ENCODE assay signal across 8 cellular contexts in the genomic region with DNA sequence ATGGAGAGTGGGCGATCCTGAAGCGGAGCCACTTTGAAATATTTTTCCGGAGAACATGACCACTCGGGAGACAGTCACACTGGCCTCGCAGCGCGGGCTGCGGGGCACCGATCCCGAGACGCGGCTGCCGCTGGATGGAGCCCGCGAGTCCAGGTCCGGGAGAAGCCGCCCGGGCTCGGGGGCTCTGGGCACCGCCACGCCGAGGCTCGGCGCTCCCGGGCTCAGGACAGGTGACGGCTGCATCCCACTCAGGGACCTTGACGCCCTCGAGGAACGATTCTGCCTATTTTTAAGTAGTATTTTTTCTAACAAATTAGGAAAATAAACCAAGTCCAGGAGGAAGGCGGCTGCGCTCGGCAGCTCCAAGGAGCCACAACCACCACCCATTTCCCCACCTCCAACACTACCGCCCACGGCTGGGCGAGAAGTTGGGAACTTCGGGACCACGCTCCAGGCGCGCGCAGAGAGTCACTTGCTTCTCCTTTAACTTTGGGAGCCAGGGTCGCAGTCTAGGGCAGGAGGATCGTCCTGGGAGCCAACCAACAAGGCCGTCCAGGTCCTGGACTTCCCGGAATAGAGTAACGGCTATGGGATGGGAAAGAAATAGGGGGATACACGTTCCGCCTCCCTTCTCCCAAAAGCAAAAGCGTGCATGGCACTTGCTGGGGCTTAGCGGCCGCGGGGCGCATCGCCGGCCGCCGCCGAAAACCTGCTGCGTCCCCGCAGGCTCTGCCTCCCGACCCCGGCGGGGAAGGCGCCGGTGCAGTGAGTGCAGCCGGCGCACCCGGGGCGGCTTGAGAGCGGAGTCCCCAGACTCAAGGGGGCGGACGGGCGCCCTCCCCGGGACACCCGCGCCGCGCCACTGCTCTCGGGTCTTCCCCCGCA. TPM values are rescaled to one million over a fixed set of nuclear protein-coding genes. Genes with fewer than 3 reads are reported as not detected.
DNase-seq lines count a peak whose midpoint lies in the region; ATAC-seq and TF ChIP-seq lines count a peak whose summit lies in the region.

No MANE protein-coding gene starts in this region.

- WGBS in right cardiac atrium: under 1% methylated on average over 79 of the region's 79 CpGs
- WGBS in prostate gland: under 1% methylated on average over 77 of the region's 79 CpGs

- H3K9me3 ChIP-seq in right cardiac atrium (ENCODE audit: control insufficient read depth, low read length) (no peaks in the 10 kb centered on the region), prostate gland (no peaks in the 10 kb centered on the region)

- H3K9me3 Mint-ChIP-seq in CD14-positive monocyte: peaks cover 0 to 24% (median 12%) of the 10 kb centered on the region in 7 donors

- no peak for TF ChIP-seq POLR2A in prostate gland (IDR thresholded peaks at IDR 0.05)

- H3K4me3 ChIP-seq in right cardiac atrium (ENCODE audit: low read length): peak overlapping the region; percentile 40
- H3K4me3 ChIP-seq in prostate gland: peak overlapping the region; percentile 32 to 43

- H3K4me1 Mint-ChIP-seq in CD14-positive monocyte: peaks cover 27% of the 10 kb centered on the region

- peaks cover 80 to 96% (median 83%) of the 10 kb centered on the region in 3 donors for H3K27me3 Mint-ChIP-seq in CD14-positive monocyte (ENCODE audit: low read depth in 3 of 3)

- H3K4me1 ChIP-seq in right cardiac atrium (ENCODE audit: control insufficient read depth, insufficient read depth, low read length) (peaks cover 2% of the 10 kb centered on the region), prostate gland (replicated peaks) (peaks cover 3% of the 10 kb centered on the region)

- no peaks in the 10 kb centered on the region for H3K36me3 ChIP-seq in prostate gland

- H3K27me3 ChIP-seq in right cardiac atrium (ENCODE audit: control insufficient read depth, insufficient read depth): no peaks in the 10 kb centered on the region
- H3K27me3 ChIP-seq in prostate gland (replicated peaks; ENCODE audit: insufficient read depth): peaks cover 3% of the 10 kb centered on the region

- H3K36me3 Mint-ChIP-seq in CD14-positive monocyte: peaks cover 6 to 7% of the 10 kb centered on the region in 2 donors

- intact Hi-C loops in CD14-positive monocyte (cut with micrococcal nuclease): no loop called here
- intact Hi-C loops in right cardiac atrium (cut with DNase I): loop anchor here in 1 of 4 donors (10.0 kb wide), 1 partner anchor 62 kb away; no protein-coding TSS in a partner anchor
- intact Hi-C loops in prostate gland (cut with DNase I): no loop called here

- peak overlapping the region; percentile 80 to 93 for H3K4me3 Mint-ChIP-seq in CD14-positive monocyte

- TF ChIP-seq CTCF in CD14-positive monocyte (IDR thresholded peaks at IDR 0.05) (peak; percentile 73), prostate gland (IDR thresholded peaks at IDR 0.05) (peak; percentile 27 to 66 (median 45))

- no peak overlapping the region for H3K27ac Mint-ChIP-seq in CD14-positive monocyte

- H3K27ac ChIP-seq in right cardiac atrium (ENCODE audit: low read length): no peak overlapping the region
- H3K27ac ChIP-seq in prostate gland: no peak overlapping the region

- ATAC-seq in right cardiac atrium: peak; percentile 79 to 87
- ATAC-seq in GM21515 (IDR thresholded peaks at IDR 0.05; ENCODE audit: unreplicated experiment): no peak
- no peak for ATAC-seq in HG02610 (IDR thresholded peaks at IDR 0.05; ENCODE audit: unreplicated experiment)

- in situ Hi-C loops in SK-MEL-5 (cut with HindIII; ENCODE audit: low pct_unique_long_range_greater_than_20kb, low sequenced_read_pairs): no loop called here

- DNase-seq in CD14-positive monocyte (ENCODE audit: low spot score): no peak
- peak; percentile 37 for DNase-seq in HK-2 (ENCODE audit: unreplicated experiment)
- peak; percentile 57 for DNase-seq in SK-MEL-5 (ENCODE audit: low read depth, low spot score)
- DNase-seq in anterior cingulate cortex (lab: John Stamatoyannopoulos, UW): peak in 41 of 58 donors; percentile 3 to 64 (median 19)
- peak; percentile 53 to 85 (median 84) for DNase-seq in right cardiac atrium
- peak; percentile 33 for DNase-seq in prostate gland (ENCODE audit: low spot score)

RNA-seq across cellular contexts. Expression of gene MEGF11, which starts 0.9 kb away (rescaled TPM):
- polyA plus RNA-seq in CD14-positive monocyte (not detected), right cardiac atrium (0.11 TPM)
- total RNA-seq in SK-MEL-5 (2014; rRNA removed; shearing (Covaris generic)): 0.24 and 0.37 TPM in 2 replicates
- 0.54 and 0.58 TPM in 2 replicates for polyA plus RNA-seq in SK-MEL-5 (2015; cell fraction: cytosol; rRNA removed)
- polyA plus RNA-seq in SK-MEL-5 (2015; cell fraction: nucleus; rRNA removed): 0.07 and 1.7 TPM in 2 replicates
- total RNA-seq in right cardiac atrium (under 1 TPM in 2 of 4 donors, not detected in 2; 0.08 to 0.11 TPM), prostate gland (not detected)

RNA-seq across cellular contexts. Expression of gene DIS3L, which starts 40.7 kb away (rescaled TPM):
- 10 to 100 TPM; 13.2 to 17.0 TPM for polyA plus RNA-seq in CD14-positive monocyte
- total RNA-seq in SK-MEL-5 (2014; rRNA removed; shearing (Covaris generic)): 28.2 and 42.8 TPM in 2 replicates
- polyA plus RNA-seq in SK-MEL-5 (2015; cell fraction: cytosol; rRNA removed): 16.1 and 25.4 TPM in 2 replicates
- polyA plus RNA-seq in SK-MEL-5 (2015; cell fraction: nucleus; rRNA removed): 26.7 and 48.5 TPM in 2 replicates
- total RNA-seq in right cardiac atrium: 10 to 100 TPM; 37.7 to 45.2 (median 42.6) TPM
- 21.2 TPM for polyA plus RNA-seq in right cardiac atrium
- 10 to 100 TPM; 19.4 to 35.0 TPM for total RNA-seq in prostate gland

Comparison
In these comparisons a context has a peak if more than half of its experiments do, and no peak if none do; other contexts are left out.
1. ATAC-seq: peak in right cardiac atrium (2 of 2); none in GM21515 (single experiment) and HG02610 (single experiment).